1 cellular context compared by ENCODE assay signal in the genomic region with DNA sequence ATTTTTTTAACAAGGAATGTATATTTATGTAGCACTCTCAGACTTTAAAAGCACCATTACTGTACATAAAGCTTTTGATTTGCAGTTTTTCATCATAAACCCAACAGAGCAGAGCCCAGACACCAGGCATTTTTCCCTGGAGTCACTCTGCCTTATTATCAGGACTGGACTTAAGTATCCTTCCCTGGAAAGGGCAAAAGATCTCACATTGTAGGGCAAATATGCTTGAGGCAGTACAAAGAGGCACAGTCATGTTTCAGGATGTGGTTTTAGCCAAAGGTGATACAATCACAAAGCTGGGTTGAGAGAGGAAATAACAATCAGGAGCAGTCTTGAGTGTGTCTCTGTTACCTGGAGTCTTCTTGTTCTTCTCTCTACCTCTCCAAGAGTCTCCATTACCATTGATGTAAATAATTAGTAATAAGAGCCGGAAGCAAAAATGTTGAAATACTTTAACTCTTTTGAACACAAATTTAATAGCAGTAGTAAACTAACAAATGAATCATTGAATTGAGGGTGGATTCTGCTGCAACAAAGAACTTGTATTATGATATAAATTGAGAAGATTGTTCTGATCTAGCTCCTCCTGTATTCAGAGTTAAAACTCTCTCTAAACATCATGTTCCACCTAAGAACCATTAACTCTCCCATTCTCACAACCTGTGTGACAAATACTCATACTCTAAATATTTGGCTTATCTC.
TF ChIP-seq lines count a peak whose summit lies in the region.

No MANE protein-coding gene starts in this region.

TF ChIP-seq in K562, 482 proteins besides CTCF, POLR2A, EP300 and RAD21 (continued from another document):
- TF ChIP-seq NKRF (IDR thresholded peaks at IDR 0.05; ENCODE audit: borderline replicate concordance): no peak
- TF ChIP-seq XRCC4 (IDR thresholded peaks at IDR 0.05; ENCODE audit: extremely low read depth, insufficient read depth, insufficient read length): no peak
- TF ChIP-seq NFE2 (IDR thresholded peaks at IDR 0.05; ENCODE audit: low read depth): peak; percentile 93
- TF ChIP-seq IFI16 (CRISPR knock-in tag; IDR thresholded peaks at IDR 0.05): no peak
- TF ChIP-seq, protein P1, sequence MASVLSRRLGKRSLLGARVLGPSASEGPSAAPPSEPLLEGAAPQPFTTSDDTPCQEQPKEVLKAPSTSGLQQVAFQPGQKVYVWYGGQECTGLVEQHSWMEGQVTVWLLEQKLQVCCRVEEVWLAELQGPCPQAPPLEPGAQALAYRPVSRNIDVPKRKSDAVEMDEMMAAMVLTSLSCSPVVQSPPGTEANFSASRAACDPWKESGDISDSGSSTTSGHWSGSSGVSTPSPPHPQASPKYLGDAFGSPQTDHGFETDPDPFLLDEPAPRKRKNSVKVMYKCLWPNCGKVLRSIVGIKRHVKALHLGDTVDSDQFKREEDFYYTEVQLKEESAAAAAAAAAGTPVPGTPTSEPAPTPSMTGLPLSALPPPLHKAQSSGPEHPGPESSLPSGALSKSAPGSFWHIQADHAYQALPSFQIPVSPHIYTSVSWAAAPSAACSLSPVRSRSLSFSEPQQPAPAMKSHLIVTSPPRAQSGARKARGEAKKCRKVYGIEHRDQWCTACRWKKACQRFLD (CRISPR knock-in tag; IDR thresholded peaks at IDR 0.05): 0 out of 2 replicates have a peak, but pooled peaks have one; percentile 35
